Comparison of ENCODE assay signal across 12 cellular contexts in genomic region chr3:111324645-111325044, GRCh38.
DNase-seq lines count a peak whose midpoint lies in the region; ATAC-seq and TF ChIP-seq lines count a peak whose summit lies in the region.
"Had no signal": no experiment of that assay in that cellular context is flagged by ENCODE, and none has a peak within 500 bp of the region (broad histone marks: within the 10 kb centered on the region; RNA-seq: fewer than 3 reads in every experiment).

No MANE protein-coding gene starts in this region.

- H3K4me3 Mint-ChIP-seq in activated T-helper 17 cell treated with anti-CD3 and anti-CD28 coated beads, Interleukin-2, amount 50 U/mL, for 72 hours = peak overlapping the region; percentile 55

- H3K36me3 Mint-ChIP-seq in activated T-helper 17 cell treated with anti-CD3 and anti-CD28 coated beads, Interleukin-2, amount 50 U/mL, for 72 hours (ENCODE audit: low read depth) = no peaks in the 10 kb centered on the region

- peaks cover 16% of the 10 kb centered on the region; the same call in 1 of the 2 replicates for H3F3A ChIP-seq in GM23248 (ENCODE audit: insufficient read depth)

- in situ Hi-C loops in GM23248 (cut with MboI) = no loop called here

- H3K9ac ChIP-seq in BLaER1 (no peak overlapping the region), GM23248 (no peak overlapping the region)
- H3K9ac ChIP-seq: parathyroid adenoma had no signal

- DNase-seq in upper lobe of right lung = no peak
- DNase-seq in GM23248 = no peak
- no peak for DNase-seq in GF-D8 (lab: John Stamatoyannopoulos, UW)
- DNase-seq in Right ventricle myocardium inferior (ENCODE audit: missing footprints) = no peak
- DNase-seq: Caco-2, islet precursor cell, NCI-H226 had no signal

- H3K4me2 ChIP-seq in BLaER1 (peak overlapping the region; percentile 67), GM23248 (ENCODE audit: unreplicated experiment) (no peak overlapping the region)

- no peaks in the 10 kb centered on the region for H3K27me3 Mint-ChIP-seq in activated T-helper 17 cell treated with anti-CD3 and anti-CD28 coated beads, Interleukin-2, amount 50 U/mL, for 72 hours

- H4K20me1 ChIP-seq in BLaER1 (no peaks in the 10 kb centered on the region), GM23248 (ENCODE audit: insufficient read depth) (no peaks in the 10 kb centered on the region)

- peak overlapping the region; percentile 37 for H3K27ac Mint-ChIP-seq in activated T-helper 17 cell treated with anti-CD3 and anti-CD28 coated beads, Interleukin-2, amount 50 U/mL, for 72 hours

- peaks cover 23% of the 10 kb centered on the region for H3K4me1 Mint-ChIP-seq in activated T-helper 17 cell treated with anti-CD3 and anti-CD28 coated beads, Interleukin-2, amount 50 U/mL, for 72 hours

- no peak for TF ChIP-seq CTCF in upper lobe of right lung (IDR thresholded peaks at IDR 0.05)

- ATAC-seq in GM19351 (IDR thresholded peaks at IDR 0.05; ENCODE audit: unreplicated experiment) (peak; percentile 58), HG03139 (IDR thresholded peaks at IDR 0.05; ENCODE audit: unreplicated experiment) (peak; percentile 86), upper lobe of right lung (no peak), Right ventricle myocardium inferior (no peak)
- peak; percentile 73 for ATAC-seq in activated T-helper 17 cell treated with anti-CD3 and anti-CD28 coated beads, Interleukin-2, amount 50 U/mL, for 72 hours (replicated peaks)

- no peaks in the 10 kb centered on the region for H3K9me3 Mint-ChIP-seq in activated T-helper 17 cell treated with anti-CD3 and anti-CD28 coated beads, Interleukin-2, amount 50 U/mL, for 72 hours

- H3K4me1 ChIP-seq in BLaER1 (peaks cover 46% of the 10 kb centered on the region), upper lobe of right lung (peaks cover 5% of the 10 kb centered on the region), GM23248 (ENCODE audit: insufficient read depth) (peaks cover 21% of the 10 kb centered on the region)
- H3K4me1 ChIP-seq: parathyroid adenoma had no signal

- H3K9me3 ChIP-seq in BLaER1 (no peaks in the 10 kb centered on the region), upper lobe of right lung (no peaks in the 10 kb centered on the region), GM23248 (ENCODE audit: low read depth) (no peaks in the 10 kb centered on the region)
- H3K9me3 ChIP-seq: Caco-2 had no signal

- H2AFZ ChIP-seq in GM23248 = no peak overlapping the region
- H2AFZ ChIP-seq: parathyroid adenoma had no signal

- H3K79me2 ChIP-seq in GM23248 (ENCODE audit: insufficient read depth) = no peaks in the 10 kb centered on the region
- H3K79me2 ChIP-seq: parathyroid adenoma had no signal

- 89 to 100% methylated on average over 1 of the region's 1 CpG for WGBS in GM23248 (ENCODE audit: low coverage in 1 of 2, low lambda C conversion rate in 2 of 2, missing lambda C conversion rate in 2 of 2), 2 experiments

- no peaks in the 10 kb centered on the region for H3K36me3 ChIP-seq in BLaER1
- H3K36me3 ChIP-seq in upper lobe of right lung = no peaks in the 10 kb centered on the region
- H3K36me3 ChIP-seq in GM23248 (ENCODE audit: low read depth) = no peaks in the 10 kb centered on the region

- no peaks in the 10 kb centered on the region for H3K27me3 ChIP-seq in BLaER1
- no peaks in the 10 kb centered on the region for H3K27me3 ChIP-seq in upper lobe of right lung
- H3K27me3 ChIP-seq in GM23248 (replicated peaks; ENCODE audit: insufficient read depth) = no peaks in the 10 kb centered on the region

- no peak overlapping the region for H3K4me3 ChIP-seq in BLaER1
- H3K4me3 ChIP-seq in upper lobe of right lung = no peak overlapping the region
- H3K4me3 ChIP-seq in GM23248 = no peak overlapping the region

- no peaks in the 10 kb centered on the region for H3K9me2 ChIP-seq in GM23248 (ENCODE audit: insufficient read depth)

- intact Hi-C loops in upper lobe of right lung (cut with DNase I) (no loop called here), Right ventricle myocardium inferior (cut with DNase I) (no loop called here)

- H3K27ac ChIP-seq in BLaER1 (peak overlapping the region; percentile 62; the same call in 1 of the 2 replicates), upper lobe of right lung (no peak overlapping the region), GM23248 (no peak overlapping the region)
- H3K27ac ChIP-seq: parathyroid adenoma had no signal

Comparison
In these comparisons a context has a peak if more than half of its experiments do, and no peak if none do; other contexts are left out.
1. ATAC-seq: peak in GM19351 (single experiment), HG03139 (single experiment) and activated T-helper 17 cell treated with anti-CD3 and anti-CD28 coated beads, Interleukin-2, amount 50 U/mL, for 72 hours (single experiment); none in upper lobe of right lung (single experiment) and Right ventricle myocardium inferior (single experiment).